ENCODE assay signal across 1 cellular context in genomic region chr7:98408146-98408545, GRCh38. TPM values are rescaled to one million over a fixed set of nuclear protein-coding genes. Genes with fewer than 3 reads are reported as not detected.
"Had no signal": no experiment of that assay in that cellular context is flagged by ENCODE, and none has a peak within 500 bp of the region (broad histone marks: within the 10 kb centered on the region; RNA-seq: fewer than 3 reads in every experiment).

No MANE protein-coding gene starts in this region.

RNA-seq across cellular contexts. Expression of gene BAIAP2L1, which starts 7.3 kb away (rescaled TPM):
- total RNA-seq: OCI-LY7 had no signal
